Comparison of ENCODE assay signal across 21 cellular contexts in the genomic region with DNA sequence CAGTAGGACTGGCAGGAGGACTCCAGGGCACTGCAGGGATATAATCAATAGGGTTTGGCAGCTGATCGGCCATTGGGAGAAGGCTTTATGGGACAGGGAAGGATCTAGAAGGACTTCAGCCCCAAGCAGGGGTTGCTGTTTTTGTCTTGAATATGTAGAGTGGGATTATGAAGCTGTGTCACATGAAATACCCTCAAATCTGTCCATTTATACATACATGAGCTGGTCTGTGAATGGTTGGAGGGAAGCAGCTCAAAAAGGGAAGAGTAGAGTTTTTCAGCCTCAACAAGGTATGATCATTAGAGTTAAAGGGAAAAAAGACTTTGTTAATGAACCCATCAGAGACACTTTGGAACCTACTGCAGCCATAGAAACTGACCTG.
A peak's percentile ranks its signal among the peaks of the same experiment; 100 is the strongest.
DNase-seq lines count a peak whose midpoint lies in the region; ATAC-seq, FAIRE-seq and TF ChIP-seq lines count a peak whose summit lies in the region.
"Had no signal": no experiment of that assay in that cellular context is flagged by ENCODE, and none has a peak within 500 bp of the region (broad histone marks: within the 10 kb centered on the region; RNA-seq: fewer than 3 reads in every experiment).

No MANE protein-coding gene starts in this region.

- no peak for DNase-seq in activated naive CD4-positive, alpha-beta T cell (lab: John Stamatoyannopoulos, UW)
- DNase-seq in Panc1 (ENCODE audit: low read depth, low spot score) (no peak), immature natural killer cell (no peak), type B pancreatic cell (ENCODE audit: extremely low spot score, unreplicated experiment) (no peak), HCEC 1CT (no peak), aorta (no peak), RCC 7860 (ENCODE audit: low spot score) (no peak)
- DNase-seq: activated CD4-positive, alpha-beta T cell treated with anti-CD3 and anti-CD28 coated beads, Interleukin-2, amount 50 U/mL, for 4 hours; activated T-cell treated with anti-CD3 and anti-CD28 coated beads, Interleukin-2, amount 50 U/mL, for 4 hours; dermis blood vessel endothelial cell; naive B cell; NCI-H1417; NCI-H524 treated with DMSO at 0.1 percent for 48 hours; SHP77 treated with DMSO at 0.1 percent for 48 hours; T-helper 1 cell had no signal

- intact Hi-C loops in Panc1 (cut with micrococcal nuclease; ENCODE audit: unreplicated experiment) (no loop called here), aorta (cut with DNase I) (no loop called here)

- FAIRE-seq in RCC 7860 (lab: Jason Lieb, UNC), result no peak
- FAIRE-seq: bronchial epithelial cell, frontal cortex, urothelium cell line had no signal

- TF ChIP-seq CTCF in Panc1 (IDR thresholded peaks at IDR 0.05), result no peak
- TF ChIP-seq CTCF in type B pancreatic cell (conservative IDR thresholded peaks at IDR 0.05), result no peak

- H3K27me3 Mint-ChIP-seq in activated naive CD4-positive, alpha-beta T cell treated with anti-CD3 and anti-CD28 coated beads, Interleukin-2, amount 50 U/mL, for 24 hours, result no peaks in the 10 kb centered on the region
- H3K27me3 Mint-ChIP-seq in immature natural killer cell (ENCODE audit: low read depth in 3 of 3) (peaks cover 2 to 9% (median 6%) of the 10 kb centered on the region in 3 donors), type B pancreatic cell (no peaks in the 10 kb centered on the region)
- H3K27me3 Mint-ChIP-seq: naive B cell had no signal

- H3K4me3 Mint-ChIP-seq in activated naive CD4-positive, alpha-beta T cell treated with anti-CD3 and anti-CD28 coated beads, Interleukin-2, amount 50 U/mL, for 24 hours, result no peak overlapping the region
- H3K4me3 Mint-ChIP-seq in immature natural killer cell (peak overlapping the region in 3 of 5 donors; percentile 0 to 46 (median 7)), type B pancreatic cell (peak overlapping the region; percentile 48)
- H3K4me3 Mint-ChIP-seq: activated T-cell treated with anti-CD3 and anti-CD28 coated beads, Interleukin-2, amount 50 U/mL, for 4 hours had no signal

- no peaks in the 10 kb centered on the region for H3K9me3 Mint-ChIP-seq in activated naive CD4-positive, alpha-beta T cell treated with anti-CD3 and anti-CD28 coated beads, Interleukin-2, amount 50 U/mL, for 24 hours
- H3K9me3 Mint-ChIP-seq in immature natural killer cell (no peaks in the 10 kb centered on the region), type B pancreatic cell (no peaks in the 10 kb centered on the region)
- H3K9me3 Mint-ChIP-seq: activated T-cell treated with anti-CD3 and anti-CD28 coated beads, Interleukin-2, amount 50 U/mL, for 4 hours; naive B cell had no signal

- H3K36me3 ChIP-seq in Panc1 (ENCODE audit: control insufficient read depth, insufficient read depth, low read length), result no peaks in the 10 kb centered on the region
- H3K36me3 ChIP-seq in aorta (ENCODE audit: control insufficient read depth in 1 of 2, insufficient read depth in 2 of 2, low read length in 1 of 2), result no peaks in the 10 kb centered on the region
- H3K36me3 ChIP-seq: BLaER1 treated with 17β-estradiol and CSF1 and Interleukin-3, amounts not matched to agents 10 nM and 100 nM had no signal

- no peaks in the 10 kb centered on the region for H3K36me3 Mint-ChIP-seq in activated naive CD4-positive, alpha-beta T cell treated with anti-CD3 and anti-CD28 coated beads, Interleukin-2, amount 50 U/mL, for 24 hours
- H3K36me3 Mint-ChIP-seq in immature natural killer cell (no peaks in the 10 kb centered on the region), type B pancreatic cell (no peaks in the 10 kb centered on the region)
- H3K36me3 Mint-ChIP-seq: naive B cell had no signal

- WGBS in aorta, 2 donors, result 100% methylated on average over 1 of the region's 1 CpG

- CTCF ChIA-PET in Panc1 (lab: Charles Lee), result no interaction called here

- POLR2A ChIA-PET in Panc1 (lab: Charles Lee), result interaction anchor here (0.6 to 1.9 kb wide), 2 partner anchors 16 to 19 kb away, joined by 3 to 6 read pairs; no protein-coding TSS in a partner anchor

- ATAC-seq in Panc1, result 0 out of 2 replicates have a peak, but pooled peaks have one; percentile 7
- ATAC-seq in aorta (ENCODE audit: low FRiP score), result no peak
- ATAC-seq: activated T-cell treated with anti-CD3 and anti-CD28 coated beads, Interleukin-2, amount 50 U/mL, for 4 hours had no signal

- BruUV-seq in Panc1 (replicated peaks; lab: Mats Ljungman, UMichigan), result no TSS peak

- peaks cover 33% of the 10 kb centered on the region for H3K4me1 Mint-ChIP-seq in activated naive CD4-positive, alpha-beta T cell treated with anti-CD3 and anti-CD28 coated beads, Interleukin-2, amount 50 U/mL, for 24 hours
- H3K4me1 Mint-ChIP-seq in immature natural killer cell (peaks cover 29% of the 10 kb centered on the region in 2 donors), type B pancreatic cell (ENCODE audit: unreplicated experiment) (peaks cover 16% of the 10 kb centered on the region)

- in situ Hi-C loops in Panc1 (cut with HindIII; ENCODE audit: low pct_unique_long_range_greater_than_20kb, low sequenced_read_pairs), result no loop called here

- H3K27me3 ChIP-seq in Panc1 (ENCODE audit: control insufficient read depth, insufficient read depth, low read length) (no peaks in the 10 kb centered on the region), aorta (ENCODE audit: control insufficient read depth in 1 of 2, insufficient read depth in 2 of 2, low read length in 1 of 2) (no peaks in the 10 kb centered on the region)
- H3K27me3 ChIP-seq: BLaER1 treated with 17β-estradiol and CSF1 and Interleukin-3, amounts not matched to agents 10 nM and 100 nM had no signal

- peak overlapping the region; percentile 66 for H3K27ac Mint-ChIP-seq in activated naive CD4-positive, alpha-beta T cell treated with anti-CD3 and anti-CD28 coated beads, Interleukin-2, amount 50 U/mL, for 24 hours
- H3K27ac Mint-ChIP-seq in immature natural killer cell (peak overlapping the region in 1 of 6 donors; percentile 18), type B pancreatic cell (peak overlapping the region; percentile 94)

- H3K4me3 ChIP-seq in Panc1 (ENCODE audit: low read depth in 2 of 2, low read length in 2 of 2) (no peak overlapping the region), aorta (ENCODE audit: low read length in 2 of 2) (no peak overlapping the region)
- H3K4me3 ChIP-seq: BLaER1 treated with 17β-estradiol and CSF1 and Interleukin-3, amounts not matched to agents 10 nM and 100 nM had no signal

- H3K27ac ChIP-seq in Panc1 (ENCODE audit: low read length) (peak overlapping the region; percentile 85), aorta (ENCODE audit: low read depth in 1 of 2, low read length in 2 of 2) (no peak overlapping the region)
- H3K27ac ChIP-seq: VCaP had no signal

- H3K9me3 ChIP-seq in Panc1 (ENCODE audit: control insufficient read depth, insufficient read depth, low read depth, low read length), result no peaks in the 10 kb centered on the region
- H3K9me3 ChIP-seq in aorta (ENCODE audit: control insufficient read depth, low read length), result no peaks in the 10 kb centered on the region
- H3K9me3 ChIP-seq: BLaER1 treated with 17β-estradiol and CSF1 and Interleukin-3, amounts not matched to agents 10 nM and 100 nM had no signal

- peaks cover 28% of the 10 kb centered on the region for H3K4me1 ChIP-seq in Panc1 (ENCODE audit: control insufficient read depth, insufficient read depth, low read length)
- H3K4me1 ChIP-seq in aorta (ENCODE audit: control insufficient read depth in 1 of 2, insufficient read depth in 2 of 2, low read length in 2 of 2), result no peaks in the 10 kb centered on the region
